Comparison of ENCODE assay signal across 15 cellular contexts in genomic region chr4:155383541-155383940, GRCh38. TPM values are rescaled to one million over a fixed set of nuclear protein-coding genes. Genes with fewer than 3 reads are reported as not detected.
DNase-seq lines count a peak whose midpoint lies in the region; ATAC-seq and TF ChIP-seq lines count a peak whose summit lies in the region.
"Had no signal": no experiment of that assay in that cellular context is flagged by ENCODE, and none has a peak within 500 bp of the region (broad histone marks: within the 10 kb centered on the region; RNA-seq: fewer than 3 reads in every experiment).

No MANE protein-coding gene starts in this region.

- 65 to 89% methylated on average over 4 of the region's 4 CpGs for WGBS in lung, 2 donors
- 26 to 59% (median 44%) methylated on average over 4 of the region's 4 CpGs for WGBS in stomach, 5 donors

- H3K36me3 ChIP-seq in PC-3 (ENCODE audit: low read depth, low read length) (no peaks in the 10 kb centered on the region), lung (ENCODE audit: control insufficient read depth in 2 of 2, insufficient read depth in 2 of 2, low read length in 2 of 2) (no peaks in the 10 kb centered on the region), stomach (no peaks in the 10 kb centered on the region), SJCRH30 (no peaks in the 10 kb centered on the region), brain microvascular endothelial cell (replicated peaks) (no peaks in the 10 kb centered on the region)
- H3K36me3 ChIP-seq: BE2C had no signal

- peak; percentile 64 for ATAC-seq in PC-3
- ATAC-seq in central memory CD8-positive, alpha-beta T cell (replicated peaks; ENCODE audit: extremely low read depth, poor library complexity, severe bottlenecking), result no peak
- ATAC-seq in lung (ENCODE audit: insufficient read depth, low FRiP score), result peak; percentile 14
- no peak for ATAC-seq in left cardiac atrium
- ATAC-seq: HCT116 had no signal

- H3F3A ChIP-seq in PC-3 (ENCODE audit: low read length, unreplicated experiment), result no peaks in the 10 kb centered on the region

- H3K36me3 Mint-ChIP-seq in central memory CD8-positive, alpha-beta T cell (ENCODE audit: insufficient read depth), result peaks cover 2% of the 10 kb centered on the region
- H3K36me3 Mint-ChIP-seq: CD4-positive, alpha-beta memory T cell had no signal

- H3K4me3 ChIP-seq in PC-3 (ENCODE audit: low read length) (no peak overlapping the region), lung (no peak overlapping the region), stomach (no peak overlapping the region), SJCRH30 (no peak overlapping the region), brain microvascular endothelial cell (ENCODE audit: low read depth, low read length) (no peak overlapping the region)
- H3K4me3 ChIP-seq: A549 had no signal

- POLR2A ChIA-PET in PC-3 (lab: Charles Lee; ENCODE audit: unreplicated experiment), result no interaction called here

- no peaks in the 10 kb centered on the region for H3K79me2 ChIP-seq in PC-3 (ENCODE audit: low read length)

- TF ChIP-seq POLR2A in stomach (IDR thresholded peaks at IDR 0.05), result no peak

- no peaks in the 10 kb centered on the region for H3K4me1 Mint-ChIP-seq in central memory CD8-positive, alpha-beta T cell
- H3K4me1 Mint-ChIP-seq: CD4-positive, alpha-beta memory T cell had no signal

- no peaks in the 10 kb centered on the region for H4K20me1 ChIP-seq in PC-3 (ENCODE audit: low read length)

- H3K27me3 Mint-ChIP-seq in central memory CD8-positive, alpha-beta T cell, result peaks cover 17% of the 10 kb centered on the region
- H3K27me3 Mint-ChIP-seq: CD4-positive, alpha-beta memory T cell had no signal

- H2AFZ ChIP-seq in PC-3 (ENCODE audit: low read length), result no peak overlapping the region

- no peaks in the 10 kb centered on the region for H3K9me3 Mint-ChIP-seq in central memory CD8-positive, alpha-beta T cell
- H3K9me3 Mint-ChIP-seq: CD4-positive, alpha-beta memory T cell had no signal

- no TSS peak for BruUV-seq in PC-3 (replicated peaks; lab: Mats Ljungman, UMichigan)

- H3K4me1 ChIP-seq in PC-3 (ENCODE audit: insufficient read depth, low read length) (peaks cover 6% of the 10 kb centered on the region), lung (ENCODE audit: control insufficient read depth in 2 of 2, insufficient read depth in 2 of 2, low read length in 2 of 2) (peaks cover 0 to 2% of the 10 kb centered on the region in 2 donors), stomach (peaks cover 0 to 12% (median 5%) of the 10 kb centered on the region in 4 donors), SJCRH30 (no peaks in the 10 kb centered on the region)
- H3K4me1 ChIP-seq: BE2C had no signal

- TF ChIP-seq CTCF in PC-3 (conservative IDR thresholded peaks at IDR 0.05; ENCODE audit: low read depth, low read length) (no peak), lung (IDR thresholded peaks at IDR 0.05; ENCODE audit: control extremely low read depth, extremely low read depth) (no peak), stomach (IDR thresholded peaks at IDR 0.05) (no peak), brain microvascular endothelial cell (IDR thresholded peaks at IDR 0.05; ENCODE audit: low read depth, low read length, missing control alignments) (no peak)

- intact Hi-C loops in PC-3 (cut with micrococcal nuclease), result no loop called here
- intact Hi-C loops in stomach (cut with DNase I; ENCODE audit: low total_unique reads), result no loop called here
- intact Hi-C loops in left cardiac atrium (cut with DNase I), result no loop called here

- H3K4me2 ChIP-seq in PC-3 (ENCODE audit: low read length), result no peak overlapping the region
- H3K4me2 ChIP-seq: A549 had no signal

- H3K27ac ChIP-seq in PC-3 (ENCODE audit: low read length) (no peak overlapping the region), lung (ENCODE audit: low read depth in 1 of 2, low read length in 1 of 2) (no peak overlapping the region), stomach (no peak overlapping the region), SJCRH30 (no peak overlapping the region), brain microvascular endothelial cell (no peak overlapping the region)
- H3K27ac ChIP-seq: A549, C4-2B had no signal

- peak; percentile 52 for DNase-seq in PC-3
- no peak for DNase-seq in central memory CD8-positive, alpha-beta T cell (ENCODE audit: low spot score in 2 of 2)
- DNase-seq in lung (ENCODE audit: low spot score), result no peak
- DNase-seq in stomach, result peak; percentile 65
- DNase-seq in left cardiac atrium, result no peak
- no peak for DNase-seq in SJCRH30
- no peak for DNase-seq in brain microvascular endothelial cell
- DNase-seq: BE2C; CD4-positive, alpha-beta memory T cell; DMS153; DMS79 treated with DMSO at 0.1 percent for 48 hours; GDM1 had no signal

- CTCF ChIA-PET in PC-3 (lab: Charles Lee), result no interaction called here

- in situ Hi-C loops in brain microvascular endothelial cell (cut with HindIII; ENCODE audit: low pct_ligation_motif_present, low sequenced_read_pairs), result no loop called here

- H3K27ac Mint-ChIP-seq in central memory CD8-positive, alpha-beta T cell (ENCODE audit: low read depth), result peak overlapping the region; percentile 6
- H3K27ac Mint-ChIP-seq: CD4-positive, alpha-beta memory T cell had no signal

- H3K9me2 ChIP-seq in PC-3 (replicated peaks; ENCODE audit: low read length), result no peaks in the 10 kb centered on the region

- H3K9me3 ChIP-seq in PC-3 (ENCODE audit: low read length) (no peaks in the 10 kb centered on the region), lung (ENCODE audit: control insufficient read depth in 2 of 2, insufficient read depth in 1 of 2, low read length in 1 of 2) (no peaks in the 10 kb centered on the region), stomach (no peaks in the 10 kb centered on the region), SJCRH30 (replicated peaks) (no peaks in the 10 kb centered on the region)
- H3K9me3 ChIP-seq: A549, BE2C had no signal

- no peak overlapping the region for H3K9ac ChIP-seq in PC-3 (ENCODE audit: low read length)

- TF ChIP-seq EP300 in stomach (IDR thresholded peaks at IDR 0.05), result no peak

- H3K4me3 Mint-ChIP-seq in central memory CD8-positive, alpha-beta T cell, result no peak overlapping the region
- H3K4me3 Mint-ChIP-seq: CD4-positive, alpha-beta memory T cell had no signal

- H3K27me3 ChIP-seq in PC-3 (ENCODE audit: low read length) (no peaks in the 10 kb centered on the region), lung (ENCODE audit: control insufficient read depth, insufficient read depth) (no peaks in the 10 kb centered on the region), stomach (no peaks in the 10 kb centered on the region), SJCRH30 (no peaks in the 10 kb centered on the region), brain microvascular endothelial cell (replicated peaks) (no peaks in the 10 kb centered on the region)
- H3K27me3 ChIP-seq: BE2C had no signal

RNA-seq across cellular contexts. Expression of gene MAP9, which starts 6.8 kb away (rescaled TPM):
- total RNA-seq in PC-3 (2014; rRNA removed) (3.6 and 10.6 TPM in 2 replicates), lung (10 to 100 TPM; 16.9 to 31.5 TPM), stomach (10 to 100 TPM in 3 of 5 donors, 1 to 10 TPM in 2; 1.2 to 21.5 (median 11.6) TPM), left cardiac atrium (1 to 10 TPM; 6.7 to 6.8 TPM)
- polyA plus RNA-seq in lung (1 to 10 TPM; 5.1 to 6.8 TPM), stomach (10 to 100 TPM in 1 of 3 donors, 1 to 10 TPM in 2; 2.4 to 12.5 (median 2.9) TPM)
- 4.1 and 5.0 TPM in 2 replicates for total RNA-seq in SJCRH30 (2014; rRNA removed; shearing (Covaris generic))

Comparison
In these comparisons a context has a peak if more than half of its experiments do, and no peak if none do; other contexts are left out.
1. ATAC-seq: peak in PC-3 (single experiment) and lung (single experiment); none in central memory CD8-positive, alpha-beta T cell (single experiment) and left cardiac atrium (0 of 2).
2. DNase-seq: peak in PC-3 (single experiment) and stomach (single experiment); none in central memory CD8-positive, alpha-beta T cell (0 of 2), lung (single experiment), left cardiac atrium (single experiment), SJCRH30 (0 of 2) and brain microvascular endothelial cell (single experiment).